In genomic region chr11:75530577-75530976, GRCh38 we compare ENCODE assay signal across 1 cellular context.
TF ChIP-seq lines count a peak whose summit lies in the region.

No MANE protein-coding gene starts in this region.

TF ChIP-seq in HepG2, 621 proteins besides CTCF, POLR2A, EP300 and RAD21 (continued from another document):
- TF ChIP-seq NR2F6 (IDR thresholded peaks at IDR 0.05) (peak; percentile 63), NR2F6 (CRISPR knock-in tag; IDR thresholded peaks at IDR 0.05) (peak; percentile 55; the same call in 1 of the 2 replicates), ZNF496 (CRISPR knock-in tag; IDR thresholded peaks at IDR 0.05; ENCODE audit: insufficient replicate concordance) (no peak), NR2F2 (IDR thresholded peaks at IDR 0.05; ENCODE audit: borderline replicate concordance, low read depth) (0 out of 2 replicates have a peak, but pooled peaks have one; percentile 16), NR2F1 (CRISPR knock-in tag; IDR thresholded peaks at IDR 0.05) (peak in 1 of 2 experiments; percentile 42; a peak in 1 of 4 replicates), ZNF441 (CRISPR knock-in tag; IDR thresholded peaks at IDR 0.05; ENCODE audit: borderline replicate concordance) (peak; percentile 63; the same call in 1 of the 2 replicates), XRCC5 (optimal IDR thresholded peaks at IDR 0.05; ENCODE audit: low read length) (no peak), CCAR2 (optimal IDR thresholded peaks at IDR 0.05; ENCODE audit: low read depth, low read length) (no peak)
- TF ChIP-seq, protein P1, sequence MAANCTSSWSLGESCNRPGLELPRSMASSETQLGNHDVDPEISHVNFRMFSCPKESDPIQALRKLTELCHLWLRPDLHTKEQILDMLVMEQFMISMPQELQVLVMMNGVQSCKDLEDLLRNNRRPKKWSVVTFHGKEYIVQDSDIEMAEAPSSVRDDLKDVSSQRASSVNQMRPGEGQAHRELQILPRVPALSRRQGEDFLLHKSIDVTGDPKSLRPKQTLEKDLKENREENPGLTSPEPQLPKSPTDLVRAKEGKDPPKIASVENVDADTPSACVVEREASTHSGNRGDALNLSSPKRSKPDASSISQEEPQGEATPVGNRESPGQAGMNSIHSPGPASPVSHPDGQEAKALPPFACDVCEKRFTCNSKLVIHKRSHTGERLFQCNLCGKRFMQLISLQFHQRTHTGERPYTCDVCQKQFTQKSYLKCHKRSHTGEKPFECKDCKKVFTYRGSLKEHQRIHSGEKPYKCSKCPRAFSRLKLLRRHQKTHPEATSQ (CRISPR knock-in tag; IDR thresholded peaks at IDR 0.05; ENCODE audit: borderline replicate concordance): no peak
- TF ChIP-seq, protein P2, sequence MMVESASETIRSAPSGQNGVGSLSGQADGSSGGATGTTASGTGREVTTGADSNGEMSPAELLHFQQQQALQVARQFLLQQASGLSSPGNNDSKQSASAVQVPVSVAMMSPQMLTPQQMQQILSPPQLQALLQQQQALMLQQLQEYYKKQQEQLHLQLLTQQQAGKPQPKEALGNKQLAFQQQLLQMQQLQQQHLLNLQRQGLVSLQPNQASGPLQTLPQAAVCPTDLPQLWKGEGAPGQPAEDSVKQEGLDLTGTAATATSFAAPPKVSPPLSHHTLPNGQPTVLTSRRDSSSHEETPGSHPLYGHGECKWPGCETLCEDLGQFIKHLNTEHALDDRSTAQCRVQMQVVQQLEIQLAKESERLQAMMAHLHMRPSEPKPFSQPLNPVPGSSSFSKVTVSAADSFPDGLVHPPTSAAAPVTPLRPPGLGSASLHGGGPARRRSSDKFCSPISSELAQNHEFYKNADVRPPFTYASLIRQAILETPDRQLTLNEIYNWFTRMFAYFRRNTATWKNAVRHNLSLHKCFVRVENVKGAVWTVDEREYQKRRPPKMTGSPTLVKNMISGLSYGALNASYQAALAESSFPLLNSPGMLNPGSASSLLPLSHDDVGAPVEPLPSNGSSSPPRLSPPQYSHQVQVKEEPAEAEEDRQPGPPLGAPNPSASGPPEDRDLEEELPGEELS (CRISPR knock-in tag; IDR thresholded peaks at IDR 0.05): no peak
